Comparison of ENCODE assay signal across 23 cellular contexts in genomic region chr15:101050647-101051290, GRCh38.
A peak's percentile ranks its signal among the peaks of the same experiment; 100 is the strongest.
DNase-seq lines count a peak whose midpoint lies in the region; ATAC-seq and TF ChIP-seq lines count a peak whose summit lies in the region.
"Had no signal": no experiment of that assay in that cellular context is flagged by ENCODE, and none has a peak within 500 bp of the region (broad histone marks: within the 10 kb centered on the region; RNA-seq: fewer than 3 reads in every experiment).

No MANE protein-coding gene starts in this region.

- H3K4me1 ChIP-seq in colonic mucosa (no peaks in the 10 kb centered on the region), neural progenitor cell (peaks cover 13% of the 10 kb centered on the region)
- H3K4me1 ChIP-seq: prostate gland, thyroid gland had no signal

- H3K4me2 ChIP-seq in neural progenitor cell = no peak overlapping the region
- H3K4me2 ChIP-seq: GM23338 had no signal

- no peaks in the 10 kb centered on the region for H3K9me3 Mint-ChIP-seq in activated CD4-positive, alpha-beta T cell treated with anti-CD3 and anti-CD28 coated beads, Interleukin-2, amount 10 ng/mL, durations not matched to agents 7 days and 5 days
- H3K9me3 Mint-ChIP-seq in neural progenitor cell (no peaks in the 10 kb centered on the region), type B pancreatic cell (no peaks in the 10 kb centered on the region)
- H3K9me3 Mint-ChIP-seq: GM23338 had no signal

- H3K27ac ChIP-seq in colonic mucosa = no peak overlapping the region
- H3K27ac ChIP-seq in neural progenitor cell = no peak overlapping the region
- H3K27ac ChIP-seq: prostate gland, skin epidermis, thyroid gland had no signal

- no peaks in the 10 kb centered on the region for H3K36me3 Mint-ChIP-seq in activated CD4-positive, alpha-beta T cell treated with anti-CD3 and anti-CD28 coated beads, Interleukin-2, amount 10 ng/mL, durations not matched to agents 7 days and 5 days (ENCODE audit: low read depth)
- H3K36me3 Mint-ChIP-seq in neural progenitor cell (no peaks in the 10 kb centered on the region), type B pancreatic cell (no peaks in the 10 kb centered on the region)

- H3K27ac Mint-ChIP-seq in activated CD4-positive, alpha-beta T cell treated with anti-CD3 and anti-CD28 coated beads, Interleukin-2, amount 10 ng/mL, durations not matched to agents 7 days and 5 days = no peak overlapping the region
- H3K27ac Mint-ChIP-seq in neural progenitor cell = peak overlapping the region; percentile 50
- H3K27ac Mint-ChIP-seq in type B pancreatic cell = no peak overlapping the region
- H3K27ac Mint-ChIP-seq: GM23338 had no signal

- CTCF ChIA-PET in activated CD4-positive, alpha-beta T cell treated with anti-CD3 and anti-CD28 coated beads, Interleukin-2, amount 10 ng/mL, durations not matched to agents 7 days and 5 days (lab: Charles Lee) = no interaction called here

- H3F3A ChIP-seq in neural progenitor cell (ENCODE audit: low read depth) = no peaks in the 10 kb centered on the region

- no peaks in the 10 kb centered on the region for H3K4me1 Mint-ChIP-seq in activated CD4-positive, alpha-beta T cell treated with anti-CD3 and anti-CD28 coated beads, Interleukin-2, amount 10 ng/mL, durations not matched to agents 7 days and 5 days
- H3K4me1 Mint-ChIP-seq in neural progenitor cell = peaks cover 32% of the 10 kb centered on the region
- peaks cover 8% of the 10 kb centered on the region for H3K4me1 Mint-ChIP-seq in type B pancreatic cell (ENCODE audit: unreplicated experiment)

- peaks cover 13% of the 10 kb centered on the region for H3K36me3 ChIP-seq in colonic mucosa
- H3K36me3 ChIP-seq in neural progenitor cell = no peaks in the 10 kb centered on the region

- TF ChIP-seq CTCF in colonic mucosa (IDR thresholded peaks at IDR 0.05) = no peak
- no peak for TF ChIP-seq CTCF in neural progenitor cell (IDR thresholded peaks at IDR 0.05)
- no peak for TF ChIP-seq CTCF in type B pancreatic cell (conservative IDR thresholded peaks at IDR 0.05)

- no peaks in the 10 kb centered on the region for H3K79me2 ChIP-seq in neural progenitor cell (ENCODE audit: low read depth)

- POLR2A ChIA-PET in activated CD4-positive, alpha-beta T cell treated with anti-CD3 and anti-CD28 coated beads, Interleukin-2, amount 10 ng/mL, durations not matched to agents 7 days and 5 days (lab: Charles Lee) = no interaction called here

- H3K9ac ChIP-seq in colonic mucosa (ENCODE audit: low read depth in 2 of 2, low read length in 2 of 2) = no peak overlapping the region
- H3K9ac ChIP-seq in neural progenitor cell = no peak overlapping the region

- no peak overlapping the region for H3K4me3 ChIP-seq in colonic mucosa
- no peak overlapping the region for H3K4me3 ChIP-seq in neural progenitor cell
- H3K4me3 ChIP-seq: GM23338, prostate gland, skin epidermis, thyroid gland had no signal

- H4K20me1 ChIP-seq in neural progenitor cell (ENCODE audit: low read depth) = no peaks in the 10 kb centered on the region

- no peaks in the 10 kb centered on the region for H3K27me3 Mint-ChIP-seq in activated CD4-positive, alpha-beta T cell treated with anti-CD3 and anti-CD28 coated beads, Interleukin-2, amount 10 ng/mL, durations not matched to agents 7 days and 5 days
- H3K27me3 Mint-ChIP-seq in neural progenitor cell (ENCODE audit: insufficient read depth, low read depth) = peaks cover 17% of the 10 kb centered on the region
- H3K27me3 Mint-ChIP-seq in type B pancreatic cell = peaks cover 4% of the 10 kb centered on the region

- DNase-seq in activated CD4-positive, alpha-beta T cell treated with anti-CD3 and anti-CD28 coated beads, Interleukin-2, amount 10 ng/mL, durations not matched to agents 7 days and 5 days = peak; percentile 5
- no peak for DNase-seq in activated CD4-positive, alpha-beta T cell treated with anti-CD3 and anti-CD28 coated beads for 48 hours
- DNase-seq in colonic mucosa (peak; percentile 15), neural progenitor cell (ENCODE audit: low spot score) (no peak), type B pancreatic cell (ENCODE audit: extremely low spot score, unreplicated experiment) (peak; percentile 49), DMS153 treated with DMSO at 0.1 percent for 48 hours (lab: John Stamatoyannopoulos, UW; ENCODE audit: unreplicated experiment) (no peak), DMS53 (lab: John Stamatoyannopoulos, UW) (no peak)
- DNase-seq: 8988T; activated CD4-positive, alpha-beta T cell treated with anti-CD3 and anti-CD28 coated beads for 1 hour; AML-193; DMS79 treated with DMSO at 0.1 percent for 48 hours; Karpas-422; kidney glomerular epithelial cell; mammary epithelial cell; MV-4-11; NCI-H187 treated with DMSO at 0.1 percent for 48 hours; NCI-H748 treated with DMSO at 0.1 percent for 48 hours; stimulated activated naive CD4-positive, alpha-beta T cell; thyroid gland had no signal

- H3K27me3 ChIP-seq in colonic mucosa = no peaks in the 10 kb centered on the region
- H3K27me3 ChIP-seq in neural progenitor cell = peaks cover 32% of the 10 kb centered on the region
- H3K27me3 ChIP-seq: thyroid gland had no signal

- intact Hi-C loops in colonic mucosa (cut with DNase I) = no loop called here

- H3K9me3 ChIP-seq in colonic mucosa (no peaks in the 10 kb centered on the region), neural progenitor cell (ENCODE audit: low read depth) (no peaks in the 10 kb centered on the region)
- H3K9me3 ChIP-seq: prostate gland, thyroid gland had no signal

- H3K4me3 Mint-ChIP-seq in activated CD4-positive, alpha-beta T cell treated with anti-CD3 and anti-CD28 coated beads, Interleukin-2, amount 10 ng/mL, durations not matched to agents 7 days and 5 days = no peak overlapping the region
- H3K4me3 Mint-ChIP-seq in neural progenitor cell = no peak overlapping the region
- H3K4me3 Mint-ChIP-seq in type B pancreatic cell = no peak overlapping the region
- H3K4me3 Mint-ChIP-seq: GM23338 had no signal

- H2AFZ ChIP-seq in neural progenitor cell (replicated peaks) = no peak overlapping the region
- H2AFZ ChIP-seq: GM23338 had no signal

- no peak for ATAC-seq in esophagus mucosa
- ATAC-seq: GM23338 had no signal

Comparison
In these comparisons a context has a peak if more than half of its experiments do, and no peak if none do; other contexts are left out.
1. DNase-seq: peak in activated CD4-positive, alpha-beta T cell treated with anti-CD3 and anti-CD28 coated beads, Interleukin-2, amount 10 ng/mL, durations not matched to agents 7 days and 5 days (single experiment), colonic mucosa (single experiment) and type B pancreatic cell (single experiment); none in activated CD4-positive, alpha-beta T cell treated with anti-CD3 and anti-CD28 coated beads for 48 hours (single experiment), neural progenitor cell (single experiment), DMS153 treated with DMSO at 0.1 percent for 48 hours (single experiment) and DMS53 (single experiment).